ENCODE assay signal across 12 cellular contexts in the genomic region with DNA sequence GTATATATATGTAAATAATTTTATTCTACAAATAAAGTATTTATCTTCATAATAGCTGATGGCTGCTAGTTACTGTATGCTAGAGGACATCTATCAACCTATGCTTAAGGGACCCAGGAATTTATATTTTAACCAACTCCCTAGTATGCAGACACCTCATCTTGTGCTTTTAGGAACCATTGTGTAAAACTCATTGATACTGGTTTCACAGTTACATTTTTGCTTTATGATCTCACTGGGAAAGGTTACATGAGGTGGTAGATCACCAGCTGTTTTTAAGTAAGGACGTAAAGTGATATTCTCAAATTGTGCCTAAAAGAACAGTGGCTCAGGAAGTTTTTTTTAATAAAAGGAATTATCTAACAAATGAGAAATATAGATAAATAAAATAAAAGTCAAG. TPM values are rescaled to one million over a fixed set of nuclear protein-coding genes. Genes with fewer than 3 reads are reported as not detected.
DNase-seq lines count a peak whose midpoint lies in the region; ATAC-seq and TF ChIP-seq lines count a peak whose summit lies in the region.
"Had no signal": no experiment of that assay in that cellular context is flagged by ENCODE, and none has a peak within 500 bp of the region (broad histone marks: within the 10 kb centered on the region; RNA-seq: fewer than 3 reads in every experiment).

No MANE protein-coding gene starts in this region.

- H3K9me3 Mint-ChIP-seq in activated naive CD8-positive, alpha-beta T cell (ENCODE audit: low read depth) = no peaks in the 10 kb centered on the region

- ATAC-seq in left colon = no peak

- H3K4me1 Mint-ChIP-seq in activated naive CD8-positive, alpha-beta T cell (ENCODE audit: low read depth) = peaks cover 51% of the 10 kb centered on the region

- peaks cover 17% of the 10 kb centered on the region for H3K36me3 Mint-ChIP-seq in activated naive CD8-positive, alpha-beta T cell

- DNase-seq in AG04450 (ENCODE audit: low read depth, low spot score) (peak; percentile 81), glomerular visceral epithelial cell (ENCODE audit: extremely low spot score) (peak; percentile 82), DMS153 treated with DMSO at 0.1 percent for 48 hours (lab: John Stamatoyannopoulos, UW; ENCODE audit: unreplicated experiment) (no peak), left colon (no peak), RPMI8226 (no peak), cortex of kidney (lab: John Stamatoyannopoulos, UW) (no peak)
- DNase-seq: effector CD4-positive, alpha-beta T cell; stimulated activated CD4-positive, alpha-beta T cell treated with anti-CD3 and anti-CD28 coated beads, Interleukin-2, amount 100 ng/mL, for 48 hours had no signal

- no peaks in the 10 kb centered on the region for H3K27me3 Mint-ChIP-seq in activated naive CD8-positive, alpha-beta T cell

- no peak for TF ChIP-seq CTCF in AG04450 (IDR thresholded peaks at IDR 0.05; ENCODE audit: low read depth, low read length)
- TF ChIP-seq CTCF in HEK293 (tag by site-specific recombination; IDR thresholded peaks at IDR 0.05) = no peak

- H3K4me1 ChIP-seq in HEK293 (ENCODE audit: control insufficient read depth, insufficient read depth, low read length) = peaks cover 9% of the 10 kb centered on the region; the same call in 1 of the 2 replicates

- peak overlapping the region; percentile 22 for H3K4me3 Mint-ChIP-seq in activated naive CD8-positive, alpha-beta T cell

- POLR2A ChIA-PET in AG04450 (lab: Yijun Ruan, JAX) = interaction anchor here (2.0 to 4.4 kb wide), 5 partner anchors 9 to 80 kb away, joined by 9 to 29 read pairs (median 12); no protein-coding TSS in a partner anchor
- POLR2A ChIA-PET in HEK293 (lab: Yijun Ruan, JAX) = interaction anchor here (1.1 to 1.7 kb wide), 3 partner anchors 74 to 102 kb away, joined by 5 to 16 read pairs (median 7); no protein-coding TSS in a partner anchor

- H3K4me3 ChIP-seq in AG04450 (ENCODE audit: low read depth, low read length) (no peak overlapping the region), HEK293 (ENCODE audit: low read depth, low read length) (no peak overlapping the region)
- H3K4me3 ChIP-seq: thoracic aorta had no signal

- H3K9me3 ChIP-seq in AG04450 (ENCODE audit: control insufficient read depth, insufficient read depth, low read length) (no peaks in the 10 kb centered on the region), HEK293 (ENCODE audit: control insufficient read depth, insufficient read depth, low read depth, low read length) (no peaks in the 10 kb centered on the region)
- H3K9me3 ChIP-seq: neutrophil, thoracic aorta had no signal

- H3K27ac ChIP-seq in AG04450 (ENCODE audit: low read depth, low read length) (peak overlapping the region; percentile 96), HEK293 (ENCODE audit: extremely low read depth, low read depth, low read length) (no peak overlapping the region)
- H3K27ac ChIP-seq: neutrophil had no signal

- H3K27me3 ChIP-seq in AG04450 (ENCODE audit: control insufficient read depth, insufficient read depth, low read length) = no peaks in the 10 kb centered on the region
- H3K27me3 ChIP-seq: neutrophil had no signal

- peak overlapping the region; percentile 95 for H3K27ac Mint-ChIP-seq in activated naive CD8-positive, alpha-beta T cell

- CTCF ChIA-PET in AG04450 (lab: Charles Lee) = interaction anchor here (0.6 to 1.1 kb wide), 2 partner anchors 10 to 13 kb away, joined by 4 to 7 read pairs; no protein-coding TSS in a partner anchor
- CTCF ChIA-PET in HEK293 (lab: Yijun Ruan, JAX) = interaction anchor here (0.6 to 3.4 kb wide), 5 partner anchors 9 to 89 kb away, joined by 3 to 21 read pairs (median 3); no protein-coding TSS in a partner anchor

- H3K36me3 ChIP-seq in HEK293 (ENCODE audit: control insufficient read depth in 2 of 2, insufficient read depth in 1 of 2, low read length in 2 of 2) = peaks cover 12 to 14% of the 10 kb centered on the region in 2 experiments

- intact Hi-C loops in left colon (cut with DNase I, micrococcal nuclease) = no loop called here

TF ChIP-seq in HEK293, 187 proteins besides CTCF, POLR2A, EP300 and RAD21:
- TF ChIP-seq ZBTB48 (tag by site-specific recombination; IDR thresholded peaks at IDR 0.05) (0 out of 2 replicates have a peak, but pooled peaks have one; percentile 18), ZNF626 (tag by site-specific recombination; IDR thresholded peaks at IDR 0.05) (no peak), ZNF433 (tag by site-specific recombination; IDR thresholded peaks at IDR 0.05; ENCODE audit: low read depth) (no peak), ZNF416 (tag by site-specific recombination; IDR thresholded peaks at IDR 0.05) (no peak), YY2 (tag by site-specific recombination; IDR thresholded peaks at IDR 0.05) (no peak), ZNF701 (tag by site-specific recombination; IDR thresholded peaks at IDR 0.05) (no peak), ZBTB1 (tag by site-specific recombination; IDR thresholded peaks at IDR 0.05) (no peak), ZNF2 (tag by site-specific recombination; IDR thresholded peaks at IDR 0.05) (no peak), ZBTB20 (tag by site-specific recombination; IDR thresholded peaks at IDR 0.05) (no peak), OSR2 (tag by site-specific recombination; IDR thresholded peaks at IDR 0.05) (no peak), ZNF558 (tag by site-specific recombination; IDR thresholded peaks at IDR 0.05) (no peak)
- TF ChIP-seq, protein P1, sequence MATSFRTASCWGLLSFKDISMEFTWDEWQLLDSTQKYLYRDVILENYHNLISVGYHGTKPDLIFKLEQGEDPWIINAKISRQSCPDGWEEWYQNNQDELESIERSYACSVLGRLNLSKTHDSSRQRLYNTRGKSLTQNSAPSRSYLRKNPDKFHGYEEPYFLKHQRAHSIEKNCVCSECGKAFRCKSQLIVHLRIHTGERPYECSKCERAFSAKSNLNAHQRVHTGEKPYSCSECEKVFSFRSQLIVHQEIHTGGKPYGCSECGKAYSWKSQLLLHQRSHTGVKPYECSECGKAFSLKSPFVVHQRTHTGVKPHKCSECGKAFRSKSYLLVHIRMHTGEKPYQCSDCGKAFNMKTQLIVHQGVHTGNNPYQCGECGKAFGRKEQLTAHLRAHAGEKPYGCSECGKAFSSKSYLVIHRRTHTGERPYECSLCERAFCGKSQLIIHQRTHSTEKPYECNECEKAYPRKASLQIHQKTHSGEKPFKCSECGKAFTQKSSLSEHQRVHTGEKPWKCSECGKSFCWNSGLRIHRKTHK (tag by site-specific recombination; IDR thresholded peaks at IDR 0.05) = no peak
- TF ChIP-seq, protein P2, sequence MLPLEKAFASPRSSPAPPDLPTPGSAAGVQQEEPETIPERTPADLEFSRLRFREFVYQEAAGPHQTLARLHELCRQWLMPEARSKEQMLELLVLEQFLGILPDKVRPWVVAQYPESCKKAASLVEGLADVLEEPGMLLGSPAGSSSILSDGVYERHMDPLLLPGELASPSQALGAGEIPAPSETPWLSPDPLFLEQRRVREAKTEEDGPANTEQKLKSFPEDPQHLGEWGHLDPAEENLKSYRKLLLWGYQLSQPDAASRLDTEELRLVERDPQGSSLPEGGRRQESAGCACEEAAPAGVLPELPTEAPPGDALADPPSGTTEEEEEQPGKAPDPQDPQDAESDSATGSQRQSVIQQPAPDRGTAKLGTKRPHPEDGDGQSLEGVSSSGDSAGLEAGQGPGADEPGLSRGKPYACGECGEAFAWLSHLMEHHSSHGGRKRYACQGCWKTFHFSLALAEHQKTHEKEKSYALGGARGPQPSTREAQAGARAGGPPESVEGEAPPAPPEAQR (tag by site-specific recombination; IDR thresholded peaks at IDR 0.05) = no peak
- TF ChIP-seq, protein P3, sequence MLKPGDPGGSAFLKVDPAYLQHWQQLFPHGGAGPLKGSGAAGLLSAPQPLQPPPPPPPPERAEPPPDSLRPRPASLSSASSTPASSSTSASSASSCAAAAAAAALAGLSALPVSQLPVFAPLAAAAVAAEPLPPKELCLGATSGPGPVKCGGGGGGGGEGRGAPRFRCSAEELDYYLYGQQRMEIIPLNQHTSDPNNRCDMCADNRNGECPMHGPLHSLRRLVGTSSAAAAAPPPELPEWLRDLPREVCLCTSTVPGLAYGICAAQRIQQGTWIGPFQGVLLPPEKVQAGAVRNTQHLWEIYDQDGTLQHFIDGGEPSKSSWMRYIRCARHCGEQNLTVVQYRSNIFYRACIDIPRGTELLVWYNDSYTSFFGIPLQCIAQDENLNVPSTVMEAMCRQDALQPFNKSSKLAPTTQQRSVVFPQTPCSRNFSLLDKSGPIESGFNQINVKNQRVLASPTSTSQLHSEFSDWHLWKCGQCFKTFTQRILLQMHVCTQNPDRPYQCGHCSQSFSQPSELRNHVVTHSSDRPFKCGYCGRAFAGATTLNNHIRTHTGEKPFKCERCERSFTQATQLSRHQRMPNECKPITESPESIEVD (tag by site-specific recombination; IDR thresholded peaks at IDR 0.05) = peak; percentile 78
- TF ChIP-seq, protein P4, sequence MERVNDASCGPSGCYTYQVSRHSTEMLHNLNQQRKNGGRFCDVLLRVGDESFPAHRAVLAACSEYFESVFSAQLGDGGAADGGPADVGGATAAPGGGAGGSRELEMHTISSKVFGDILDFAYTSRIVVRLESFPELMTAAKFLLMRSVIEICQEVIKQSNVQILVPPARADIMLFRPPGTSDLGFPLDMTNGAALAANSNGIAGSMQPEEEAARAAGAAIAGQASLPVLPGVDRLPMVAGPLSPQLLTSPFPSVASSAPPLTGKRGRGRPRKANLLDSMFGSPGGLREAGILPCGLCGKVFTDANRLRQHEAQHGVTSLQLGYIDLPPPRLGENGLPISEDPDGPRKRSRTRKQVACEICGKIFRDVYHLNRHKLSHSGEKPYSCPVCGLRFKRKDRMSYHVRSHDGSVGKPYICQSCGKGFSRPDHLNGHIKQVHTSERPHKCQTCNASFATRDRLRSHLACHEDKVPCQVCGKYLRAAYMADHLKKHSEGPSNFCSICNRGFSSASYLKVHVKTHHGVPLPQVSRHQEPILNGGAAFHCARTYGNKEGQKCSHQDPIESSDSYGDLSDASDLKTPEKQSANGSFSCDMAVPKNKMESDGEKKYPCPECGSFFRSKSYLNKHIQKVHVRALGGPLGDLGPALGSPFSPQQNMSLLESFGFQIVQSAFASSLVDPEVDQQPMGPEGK (tag by site-specific recombination; IDR thresholded peaks at IDR 0.05) = no peak

RNA-seq across cellular contexts. Expression of a gene that starts 56.4 kb away (rescaled TPM):
- polyA plus RNA-seq in AG04450 (2011; rRNA removed) = 174 and 196 TPM in 2 replicates
- 301 and 430 TPM in 2 replicates for polyA minus RNA-seq in AG04450 (2011; rRNA and poly(A)+ RNA removed)
- 100 to 1,000 TPM; 213 to 459 TPM for total RNA-seq in left colon

RNA-seq across cellular contexts. Expression of a gene that starts 56.6 kb away (rescaled TPM):
- 56.0 and 56.1 TPM in 2 replicates for polyA plus RNA-seq in AG04450 (2011; rRNA removed)
- 27.4 and 30.8 TPM in 2 replicates for polyA minus RNA-seq in AG04450 (2011; rRNA and poly(A)+ RNA removed)
- total RNA-seq in left colon = 10 to 100 TPM; 15.4 to 24.8 TPM

Comparison
In these comparisons a context has a peak if more than half of its experiments do, and no peak if none do; other contexts are left out.
1. DNase-seq: peak in AG04450 (single experiment) and glomerular visceral epithelial cell (single experiment); none in DMS153 treated with DMSO at 0.1 percent for 48 hours (single experiment), left colon (0 of 2), RPMI8226 (single experiment) and cortex of kidney (single experiment).